In genomic region chr21:41500354-41500753, GRCh38 we compare ENCODE assay signal across 18 cellular contexts. TPM values are rescaled to one million over a fixed set of nuclear protein-coding genes. Genes with fewer than 3 reads are reported as not detected.
DNase-seq lines count a peak whose midpoint lies in the region; ATAC-seq, FAIRE-seq and TF ChIP-seq lines count a peak whose summit lies in the region.
"Had no signal": no experiment of that assay in that cellular context is flagged by ENCODE, and none has a peak within 500 bp of the region (broad histone marks: within the 10 kb centered on the region; RNA-seq: fewer than 3 reads in every experiment).

No MANE protein-coding gene starts in this region.

- 22 to 24% methylated on average over 6 of the region's 6 CpGs for WGBS in pancreas, 2 donors

- H3K4me1 Mint-ChIP-seq in activated T-helper 2 cell treated with anti-CD3 and anti-CD28 coated beads, Interferon-gamma antibody, Interleukin-2, Interleukin-4, amounts not matched to agents 10 μg/mL and 5 μg/mL and 100 μg/mL, durations not matched to agents 14 hours and 24 hours and 36 hours (ENCODE audit: low read depth): no peaks in the 10 kb centered on the region

- intact Hi-C loops in kidney (cut with DNase I) (no loop called here), pancreas (cut with DNase I) (no loop called here), sciatic nerve (cut with DNase I) (no loop called here)
- intact Hi-C loops in activated T-helper 2 cell treated with anti-CD3 and anti-CD28 coated beads, Interferon-gamma antibody, Interleukin-2, Interleukin-4, amounts not matched to agents 10 μg/mL and 5 μg/mL and 100 μg/mL, durations not matched to agents 14 hours and 24 hours and 36 hours (cut with micrococcal nuclease): no loop called here

- H3K9me3 Mint-ChIP-seq in activated T-helper 2 cell treated with anti-CD3 and anti-CD28 coated beads, Interferon-gamma antibody, Interleukin-2, Interleukin-4, amounts not matched to agents 10 μg/mL and 5 μg/mL and 100 μg/mL, durations not matched to agents 14 hours and 24 hours and 36 hours: no peaks in the 10 kb centered on the region
- H3K9me3 Mint-ChIP-seq: CD8-positive, alpha-beta memory T cell had no signal

- H3K27ac Mint-ChIP-seq in activated T-helper 2 cell treated with anti-CD3 and anti-CD28 coated beads, Interferon-gamma antibody, Interleukin-2, Interleukin-4, amounts not matched to agents 10 μg/mL and 5 μg/mL and 100 μg/mL, durations not matched to agents 14 hours and 24 hours and 36 hours: no peak overlapping the region
- H3K27ac Mint-ChIP-seq: CD8-positive, alpha-beta memory T cell had no signal

- ATAC-seq in pancreas (peak; percentile 4 to 33 (median 22)), sciatic nerve (no peak), GM19397 (IDR thresholded peaks at IDR 0.05; ENCODE audit: unreplicated experiment) (no peak)
- ATAC-seq: GM12878, Right ventricle myocardium inferior had no signal

- H3K4me3 Mint-ChIP-seq in activated T-helper 2 cell treated with anti-CD3 and anti-CD28 coated beads, Interferon-gamma antibody, Interleukin-2, Interleukin-4, amounts not matched to agents 10 μg/mL and 5 μg/mL and 100 μg/mL, durations not matched to agents 14 hours and 24 hours and 36 hours (ENCODE audit: low read depth): no peak overlapping the region
- H3K4me3 Mint-ChIP-seq: CD8-positive, alpha-beta memory T cell had no signal

- no peak for TF ChIP-seq POLR2A in Peyer's patch (IDR thresholded peaks at IDR 0.05)

- peak overlapping the region in 3 of 4 donors; percentile 59 to 91 (median 90) for H3K27ac ChIP-seq in Peyer's patch
- H3K27ac ChIP-seq in kidney (ENCODE audit: low read depth in 2 of 2, low read length in 2 of 2): peak overlapping the region; percentile 83 to 88
- H3K27ac ChIP-seq in pancreas: peak overlapping the region; percentile 44 to 95 (median 78)
- H3K27ac ChIP-seq: BLaER1, SK-N-MC had no signal

- no peak for TF ChIP-seq CTCF in Peyer's patch (IDR thresholded peaks at IDR 0.05)
- no peak for TF ChIP-seq CTCF in kidney (IDR thresholded peaks at IDR 0.05; ENCODE audit: borderline replicate concordance, extremely low read depth, insufficient read depth)
- TF ChIP-seq CTCF in pancreas (IDR thresholded peaks at IDR 0.05): no peak

- DNase-seq in Peyer's patch (no peak), kidney (no peak), pancreas (no peak), A172 (ENCODE audit: low spot score) (no peak), sciatic nerve (ENCODE audit: low spot score) (no peak)
- DNase-seq in activated T-helper 2 cell treated with anti-CD3 and anti-CD28 coated beads, Interferon-gamma antibody, Interleukin-2, Interleukin-4, amounts not matched to agents 10 μg/mL and 5 μg/mL and 100 μg/mL, durations not matched to agents 14 hours and 24 hours and 36 hours (ENCODE audit: low spot score): no peak
- DNase-seq: CD8-positive, alpha-beta memory T cell; GDM1; KBM-7; NCI-H1048; NCI-H1436 treated with DMSO at 0.1 percent for 48 hours; NCI-H2081; NCI-H510A had no signal

- H3K9me3 ChIP-seq in Peyer's patch: no peaks in the 10 kb centered on the region
- H3K9me3 ChIP-seq in kidney (ENCODE audit: control insufficient read depth in 1 of 2, low read length in 2 of 2): no peaks in the 10 kb centered on the region
- no peaks in the 10 kb centered on the region for H3K9me3 ChIP-seq in pancreas
- H3K9me3 ChIP-seq: BLaER1 had no signal

- H3K36me3 ChIP-seq in Peyer's patch (peaks cover 0 to 14% (median 0%) of the 10 kb centered on the region in 3 donors), kidney (ENCODE audit: control insufficient read depth in 1 of 2, insufficient read depth in 2 of 2, low read length in 2 of 2) (no peaks in the 10 kb centered on the region), pancreas (no peaks in the 10 kb centered on the region)
- H3K36me3 ChIP-seq: BLaER1 had no signal

- H3K27me3 Mint-ChIP-seq in activated T-helper 2 cell treated with anti-CD3 and anti-CD28 coated beads, Interferon-gamma antibody, Interleukin-2, Interleukin-4, amounts not matched to agents 10 μg/mL and 5 μg/mL and 100 μg/mL, durations not matched to agents 14 hours and 24 hours and 36 hours (ENCODE audit: low read depth): peaks cover 17% of the 10 kb centered on the region

- no peaks in the 10 kb centered on the region for H3K36me3 Mint-ChIP-seq in activated T-helper 2 cell treated with anti-CD3 and anti-CD28 coated beads, Interferon-gamma antibody, Interleukin-2, Interleukin-4, amounts not matched to agents 10 μg/mL and 5 μg/mL and 100 μg/mL, durations not matched to agents 14 hours and 24 hours and 36 hours (ENCODE audit: low read depth)
- H3K36me3 Mint-ChIP-seq: CD8-positive, alpha-beta memory T cell had no signal

- H3K9ac ChIP-seq in kidney (ENCODE audit: low read length in 2 of 2): peak overlapping the region in 1 of 2 donors; percentile 49
- H3K9ac ChIP-seq: BLaER1 had no signal

- peak overlapping the region in 2 of 4 donors; percentile 20 to 28 for H3K4me3 ChIP-seq in Peyer's patch
- peak overlapping the region; percentile 7 to 15 for H3K4me3 ChIP-seq in kidney (ENCODE audit: low read length in 2 of 2)
- H3K4me3 ChIP-seq in pancreas: peak overlapping the region in 1 of 4 donors; percentile 2
- H3K4me3 ChIP-seq: BLaER1, GM12878, SK-N-MC had no signal

- FAIRE-seq in kidney (lab: Jason Lieb, UNC) (no peak), pancreas (lab: Jason Lieb, UNC) (no peak)
- FAIRE-seq: GM12878 had no signal

- H3K4me1 ChIP-seq in Peyer's patch: peaks cover 0 to 40% (median 0%) of the 10 kb centered on the region in 4 donors
- peaks cover 35 to 46% of the 10 kb centered on the region in 2 donors for H3K4me1 ChIP-seq in kidney (ENCODE audit: control insufficient read depth in 1 of 2, insufficient read depth in 1 of 2, low read depth in 1 of 2, low read length in 2 of 2)
- peaks cover 76 to 91% (median 89%) of the 10 kb centered on the region in 3 donors for H3K4me1 ChIP-seq in pancreas
- H3K4me1 ChIP-seq: BLaER1 had no signal

- H3K27me3 ChIP-seq in Peyer's patch (no peaks in the 10 kb centered on the region), pancreas (no peaks in the 10 kb centered on the region)
- H3K27me3 ChIP-seq: BLaER1 had no signal

RNA-seq across cellular contexts. Expression of gene TMPRSS2, which starts 7.6 kb away (rescaled TPM):
- total RNA-seq in Peyer's patch (100 to 1,000 TPM in 3 of 4 donors, 10 to 100 TPM in 1; 39.6 to 419 (median 352) TPM), kidney (32.8 TPM), pancreas (10 to 100 TPM; 44.9 to 88.8 (median 75.2) TPM), sciatic nerve (0.49 TPM)
- polyA plus RNA-seq in kidney (ENCODE audit: insufficient read depth, low read depth, low replicate concordance) (55.0 TPM), pancreas (10 to 100 TPM; 42.2 to 65.1 TPM)
- total RNA-seq in A172 (2014; rRNA removed; shearing (Covaris generic)): 0.05 TPM in 1 of 2 replicates, not detected in the other
- total RNA-seq in activated T-helper 2 cell treated with anti-CD3 and anti-CD28 coated beads, Interferon-gamma antibody, Interleukin-2, Interleukin-4, amounts not matched to agents 10 μg/mL and 5 μg/mL and 100 μg/mL, durations not matched to agents 14 hours and 24 hours and 36 hours: not detected in 2 replicates
- total RNA-seq: CD8-positive, alpha-beta memory T cell; Right ventricle myocardium inferior had no signal
- polyA plus RNA-seq: CD8-positive, alpha-beta memory T cell had no signal

Comparison
In these comparisons a context has a peak if more than half of its experiments do, and no peak if none do; other contexts are left out.
1. ATAC-seq: peak in pancreas (4 of 4); none in sciatic nerve (single experiment) and GM19397 (single experiment).
2. RNA of gene TMPRSS2, which starts 7.6 kb away (total RNA-seq): 39.6 to 419 TPM in Peyer's patch, 44.9 to 88.8 TPM in pancreas and 32.8 TPM in kidney (single experiment); 0.49 TPM in sciatic nerve (single experiment), 0.05 TPM in A172 and not detected in activated T-helper 2 cell treated with anti-CD3 and anti-CD28 coated beads, Interferon-gamma antibody, Interleukin-2, Interleukin-4, amounts not matched to agents 10 μg/mL and 5 μg/mL and 100 μg/mL, durations not matched to agents 14 hours and 24 hours and 36 hours; every median in the first group is over 10 times any median in the second.
3. Peak in every context shown above with its lines, with median percentiles within 50 percentile points of each other: H3K27ac ChIP-seq.